21 cellular contexts compared by ENCODE assay signal in genomic region chr3:49655731-49656285, GRCh38. TPM values are rescaled to one million over a fixed set of nuclear protein-coding genes. Genes with fewer than 3 reads are reported as not detected.
DNase-seq lines count a peak whose midpoint lies in the region; ATAC-seq, FAIRE-seq and TF ChIP-seq lines count a peak whose summit lies in the region.
"Had no signal": no experiment of that assay in that cellular context is flagged by ENCODE, and none has a peak within 500 bp of the region (broad histone marks: within the 10 kb centered on the region; RNA-seq: fewer than 3 reads in every experiment).

No MANE protein-coding gene starts in this region.

- H3K9me3 ChIP-seq in H1 (ENCODE audit: insufficient read depth in 2 of 2, low read depth in 1 of 2, low read length in 1 of 2) (no peaks in the 10 kb centered on the region), neuronal stem cell (replicated peaks in 1 of 2; ENCODE audit: control insufficient read depth in 2 of 2, insufficient read depth in 1 of 2, low read depth in 1 of 2, low read length in 2 of 2) (no peaks in the 10 kb centered on the region)
- H3K9me3 ChIP-seq in CD4-positive, alpha-beta memory T cell (ENCODE audit: control insufficient read depth in 1 of 2, low read length in 2 of 2) = no peaks in the 10 kb centered on the region
- H3K9me3 ChIP-seq: BE2C, HAP-1 had no signal

- no peak overlapping the region for H2BK20ac ChIP-seq in H1 (ENCODE audit: low read length)

- H3K4me2 ChIP-seq in H1 (ENCODE audit: insufficient read depth in 1 of 2, low read depth in 2 of 2, low read length in 2 of 2) (no peak overlapping the region), neuronal stem cell (ENCODE audit: insufficient read depth, low read length, poor library complexity, severe bottlenecking) (no peak overlapping the region)
- H3K4me2 ChIP-seq: GM23338 had no signal

- no peak for FAIRE-seq in H1 (lab: Jason Lieb, UNC)
- FAIRE-seq in urothelium cell line (lab: Jason Lieb, UNC) = peak; percentile 74
- FAIRE-seq: A204.1, D721Med, GM12878, GM19239, H54 had no signal

- H3K36me3 Mint-ChIP-seq in CD4-positive, alpha-beta memory T cell = no peaks in the 10 kb centered on the region
- H3K36me3 Mint-ChIP-seq: CD4-positive, CD25-positive, alpha-beta regulatory T cell; CD8-positive, alpha-beta memory T cell had no signal

- TF ChIP-seq EP300 in H1 (IDR thresholded peaks at IDR 0.05; ENCODE audit: borderline replicate concordance in 1 of 2, low read depth in 2 of 2, low read length in 2 of 2) = no peak

- H3K4me1 ChIP-seq in H1 (replicated peaks in 1 of 4; ENCODE audit: control insufficient read depth in 3 of 4, insufficient read depth in 4 of 4, low read length in 3 of 4) (no peaks in the 10 kb centered on the region), neuronal stem cell (ENCODE audit: control insufficient read depth in 2 of 2, insufficient read depth in 1 of 2, low read depth in 1 of 2, low read length in 2 of 2) (no peaks in the 10 kb centered on the region)
- no peaks in the 10 kb centered on the region for H3K4me1 ChIP-seq in CD4-positive, alpha-beta memory T cell (ENCODE audit: insufficient read depth, low read length)
- H3K4me1 ChIP-seq: BE2C, HAP-1 had no signal

- H3K36me3 ChIP-seq in H1 (ENCODE audit: control insufficient read depth in 2 of 4, insufficient read depth in 4 of 4, low read length in 3 of 4) (no peaks in the 10 kb centered on the region), neuronal stem cell (replicated peaks in 1 of 2; ENCODE audit: control insufficient read depth in 2 of 2, insufficient read depth in 2 of 2, low read length in 2 of 2) (peaks cover 0 to 43% of the 10 kb centered on the region in 2 donors)
- H3K36me3 ChIP-seq in CD4-positive, alpha-beta memory T cell (ENCODE audit: insufficient read depth, low read length) = no peaks in the 10 kb centered on the region
- H3K36me3 ChIP-seq: HAP-1 had no signal

- DNase-seq in RWPE1 (ENCODE audit: low spot score) = no peak
- no peak for DNase-seq in H1 (ENCODE audit: low read depth in 1 of 2, low spot score in 2 of 2)
- no peak for DNase-seq in neuronal stem cell (ENCODE audit: low spot score)
- no peak for DNase-seq in urothelium cell line (ENCODE audit: low spot score)
- no peak for DNase-seq in LoVo (ENCODE audit: low spot score)
- DNase-seq in CD4-positive, alpha-beta memory T cell = no peak
- DNase-seq in activated CD8-positive, alpha-beta memory T cell treated with anti-CD3 and anti-CD28 coated beads for 24 hours = no peak
- DNase-seq: BE2C; CD4-positive, CD25-positive, alpha-beta regulatory T cell; CD8-positive, alpha-beta memory T cell; GDM1; HFFc6 had no signal

- POLR2A ChIA-PET in RWPE1 (lab: Yijun Ruan, JAX; ENCODE audit: low non-redundant PET) (no interaction called here), H1 (lab: Charles Lee; ENCODE audit: partially characterized antibody) (no interaction called here)
- POLR2A ChIA-PET in CD4-positive, alpha-beta memory T cell (lab: Charles Lee; ENCODE audit: partially characterized antibody) = no interaction called here

- H3K14ac ChIP-seq in H1 (ENCODE audit: insufficient read length) (no peak overlapping the region), neuronal stem cell (ENCODE audit: low read length) (peak overlapping the region; percentile 75)

- H2AFZ ChIP-seq in H1 (ENCODE audit: low read length) = no peak overlapping the region
- no peak overlapping the region for H2AFZ ChIP-seq in neuronal stem cell (ENCODE audit: low read length)
- H2AFZ ChIP-seq: GM23338 had no signal

- no peak overlapping the region for H2BK5ac ChIP-seq in H1 (ENCODE audit: low read depth, low read length)
- H2BK5ac ChIP-seq in neuronal stem cell (ENCODE audit: low read length) = peak overlapping the region; percentile 87

- H4K8ac ChIP-seq in H1 (ENCODE audit: extremely low read depth, insufficient read depth, low read length) = peak overlapping the region; percentile 22; the same call in 1 of the 2 replicates
- H4K8ac ChIP-seq in neuronal stem cell (ENCODE audit: low read depth, low read length) = no peak overlapping the region

- H3K23me2 ChIP-seq in H1 (ENCODE audit: low read depth, low read length) = no peaks in the 10 kb centered on the region

- CTCF ChIA-PET in RWPE1 (lab: Yijun Ruan, JAX) = no interaction called here
- CTCF ChIA-PET in H1 (lab: Charles Lee; ENCODE audit: partially characterized antibody) = interaction anchor here (1.1 to 7.9 kb wide), 8 partner anchors 8 to 116 kb away, joined by 3 to 39 read pairs (median 4); no protein-coding TSS in a partner anchor
- CTCF ChIA-PET in CD4-positive, alpha-beta memory T cell (lab: Charles Lee; ENCODE audit: partially characterized antibody) = interaction anchor here (1.0 kb wide), 1 partner anchor 116 kb away, joined by 7 read pairs; no protein-coding TSS in a partner anchor

- H3K79me1 ChIP-seq in H1 (ENCODE audit: low read depth, low read length) (no peaks in the 10 kb centered on the region; the same call in 1 of the 2 replicates), neuronal stem cell (ENCODE audit: low read depth, low read length) (no peaks in the 10 kb centered on the region)

- no peak overlapping the region for H3K18ac ChIP-seq in H1 (ENCODE audit: extremely low read depth, low read length)
- H3K18ac ChIP-seq in neuronal stem cell (ENCODE audit: low read length) = peak overlapping the region; percentile 19

- H3K27me3 ChIP-seq in H1 (replicated peaks in 1 of 4; ENCODE audit: control insufficient read depth in 3 of 4, extremely low read depth in 1 of 4, insufficient read depth in 3 of 4, low read length in 3 of 4) (no peaks in the 10 kb centered on the region), neuronal stem cell (ENCODE audit: control insufficient read depth in 3 of 3, insufficient read depth in 3 of 3, low read depth in 1 of 3, low read length in 3 of 3) (no peaks in the 10 kb centered on the region)
- H3K27me3 ChIP-seq in CD4-positive, alpha-beta memory T cell (ENCODE audit: insufficient read depth, low read length) = no peaks in the 10 kb centered on the region
- H3K27me3 ChIP-seq: BE2C had no signal

- no peak overlapping the region for H3K4me3 Mint-ChIP-seq in CD4-positive, alpha-beta memory T cell
- H3K4me3 Mint-ChIP-seq: CD4-positive, CD25-positive, alpha-beta regulatory T cell; CD8-positive, alpha-beta memory T cell; GM23338; HFFc6 had no signal

- no peak overlapping the region for H3K56ac ChIP-seq in H1 (replicated peaks; ENCODE audit: insufficient read length, low read depth, low read length)

- H4K20me1 ChIP-seq in H1 (replicated peaks in 1 of 2; ENCODE audit: control insufficient read depth in 1 of 2, insufficient read depth in 2 of 2, low read length in 2 of 2) = no peaks in the 10 kb centered on the region

- H2BK15ac ChIP-seq in H1 (ENCODE audit: low read length) (no peak overlapping the region), neuronal stem cell (ENCODE audit: low read length) (peak overlapping the region; percentile 81)

- H3K9me3 Mint-ChIP-seq in CD4-positive, alpha-beta memory T cell = no peaks in the 10 kb centered on the region
- H3K9me3 Mint-ChIP-seq: CD8-positive, alpha-beta memory T cell; GM23338; HFFc6 had no signal

- H4K91ac ChIP-seq in H1 (replicated peaks; ENCODE audit: insufficient read length, low read length) (no peak overlapping the region), neuronal stem cell (ENCODE audit: low read depth, low read length, poor library complexity) (peak overlapping the region; percentile 12)

- H3K27ac Mint-ChIP-seq in CD4-positive, alpha-beta memory T cell = no peak overlapping the region
- H3K27ac Mint-ChIP-seq: CD4-positive, CD25-positive, alpha-beta regulatory T cell; CD8-positive, alpha-beta memory T cell; GM23338; HFFc6 had no signal

- H3K9ac ChIP-seq in H1 (replicated peaks in 1 of 4; ENCODE audit: extremely low read depth in 1 of 4, low read depth in 3 of 4, low read length in 3 of 4) = no peak overlapping the region
- peak overlapping the region; percentile 77 for H3K9ac ChIP-seq in neuronal stem cell (ENCODE audit: low read depth, low read length, poor library complexity)

- WGBS in H1 (ENCODE audit: extremely low coverage in 1 of 2, insufficient coverage in 1 of 2, insufficient read length in 1 of 2, insufficient replicate concordance in 2 of 2, low coverage in 1 of 2, low lambda C conversion rate in 2 of 2, missing lambda C conversion rate in 1 of 2), 2 experiments = 95% methylated on average over 19 of the region's 19 CpGs; no CpG with 5 or more reads in 1 of the 2 experiments
- no CpG with 5 or more reads among the region's 19 CpGs for WGBS in neuronal stem cell (ENCODE audit: extremely low coverage in 2 of 2, insufficient read length in 2 of 2, insufficient replicate concordance in 1 of 2), 2 donors

- H2BK12ac ChIP-seq in H1 (ENCODE audit: low read depth, low read length) = no peak overlapping the region
- H2BK12ac ChIP-seq in neuronal stem cell (ENCODE audit: low read length) = no peak overlapping the region

- no peak for TF ChIP-seq POLR2A in H1 (IDR thresholded peaks at IDR 0.05; ENCODE audit: control extremely low read depth in 1 of 2, low read depth in 2 of 2, low read length in 2 of 2)

- H3K27ac ChIP-seq in RWPE1 (peak overlapping the region; percentile 68), H1 (ENCODE audit: low read depth, low read length) (no peak overlapping the region), neuronal stem cell (replicated peaks; ENCODE audit: low read length) (no peak overlapping the region)
- no peak overlapping the region for H3K27ac ChIP-seq in CD4-positive, alpha-beta memory T cell (ENCODE audit: low read depth, low read length)
- H3K27ac ChIP-seq: C4-2B had no signal

- intact Hi-C loops in CD4-positive, alpha-beta memory T cell (cut with micrococcal nuclease) = no loop called here

- H3K4me1 Mint-ChIP-seq in CD4-positive, alpha-beta memory T cell = no peaks in the 10 kb centered on the region
- H3K4me1 Mint-ChIP-seq: CD4-positive, CD25-positive, alpha-beta regulatory T cell; CD8-positive, alpha-beta memory T cell; GM23338 had no signal

- H3K4ac ChIP-seq in H1 (replicated peaks; ENCODE audit: insufficient read length, low read depth, low read length) (no peak overlapping the region), neuronal stem cell (ENCODE audit: low read length) (no peak overlapping the region)

- H2AK5ac ChIP-seq in H1 (ENCODE audit: low read depth, low read length) (no peak overlapping the region), neuronal stem cell (ENCODE audit: low read depth, low read length) (peak overlapping the region; percentile 4)

- no peak overlapping the region for H4K5ac ChIP-seq in H1 (ENCODE audit: insufficient read length, low read depth, low read length)

- peaks cover 0 to 5% of the 10 kb centered on the region in 2 donors for H3K27me3 Mint-ChIP-seq in CD4-positive, alpha-beta memory T cell

- H3K4me3 ChIP-seq in H1 (ENCODE audit: extremely low read depth in 1 of 4, insufficient read depth in 2 of 4, low read depth in 3 of 4, low read length in 4 of 4) = no peak overlapping the region
- H3K4me3 ChIP-seq in neuronal stem cell (ENCODE audit: low read length in 2 of 2) = no peak overlapping the region
- H3K4me3 ChIP-seq in CD4-positive, alpha-beta memory T cell (ENCODE audit: low read length in 2 of 2) = no peak overlapping the region
- H3K4me3 ChIP-seq: GM12878, GM23338, HAP-1 had no signal

- no peak for TF ChIP-seq RAD21 in H1 (IDR thresholded peaks at IDR 0.05 in 1 of 2, conservative IDR thresholded peaks at IDR 0.05 in 1 of 2; ENCODE audit: low read depth in 2 of 2, low read length in 2 of 2)

- H2BK120ac ChIP-seq in H1 (replicated peaks; ENCODE audit: low read depth, low read length) = no peak overlapping the region
- peak overlapping the region; percentile 67 for H2BK120ac ChIP-seq in neuronal stem cell (ENCODE audit: low read depth, low read length)

- H3K23ac ChIP-seq in H1 (ENCODE audit: insufficient read length) (no peak overlapping the region), neuronal stem cell (ENCODE audit: low read depth, low read length, poor library complexity) (peak overlapping the region; percentile 97)

- no peak for ATAC-seq in GM21529 (IDR thresholded peaks at IDR 0.05; ENCODE audit: unreplicated experiment)
- ATAC-seq: GM12878, GM23338 had no signal

- TF ChIP-seq CTCF in RWPE1 (conservative IDR thresholded peaks at IDR 0.05; ENCODE audit: low read depth) (no peak), H1 (IDR thresholded peaks at IDR 0.05; ENCODE audit: control extremely low read depth in 1 of 3, insufficient read depth in 1 of 3, low read depth in 1 of 3, low read length in 3 of 3) (no peak)

- H3K79me2 ChIP-seq in H1 (ENCODE audit: control insufficient read depth in 1 of 2, insufficient read depth in 2 of 2, low read length in 2 of 2) = no peaks in the 10 kb centered on the region

RNA-seq across cellular contexts. Expression of gene APEH, which starts 18.3 kb away (rescaled TPM):
- 222 and 236 TPM in 2 replicates for total RNA-seq in H1 (2021; fragmentation: NEBNext Ultra II Directional; extraction: Animal tissue kit (Norgen Biotek cat#: 25700))
- 260 and 275 TPM in 2 replicates for polyA plus RNA-seq in H1 (2011; rRNA removed)
- polyA plus RNA-seq in H1 (2011; cell fraction: cytosol; rRNA removed) = 237 TPM
- 509 TPM for polyA plus RNA-seq in H1 (2011; cell fraction: nucleus; rRNA removed)
- polyA plus RNA-seq in H1 (2012, experiment 1 of 2) = 188 to 293 TPM (median 261 TPM) in 4 replicates
- polyA plus RNA-seq in H1 (2012, experiment 2 of 2) = 246 TPM
- 99.8 TPM for polyA plus RNA-seq in H1 (2013, experiment 1 of 2)
- polyA plus RNA-seq in H1 (2013, experiment 2 of 2) = 92.7 TPM
- 303 and 366 TPM in 2 replicates for polyA minus RNA-seq in H1 (2011; rRNA and poly(A)+ RNA removed)
- 156 TPM for polyA minus RNA-seq in H1 (2011; cell fraction: cytosol; rRNA and poly(A)+ RNA removed)
- polyA minus RNA-seq in H1 (2011; cell fraction: nucleus; rRNA and poly(A)+ RNA removed) = 198 TPM
- polyA plus RNA-seq in neuronal stem cell (2013, experiment 1 of 2) = 50.1 TPM
- polyA plus RNA-seq in neuronal stem cell (2013, experiment 2 of 2) = 46.8 TPM
- 100 to 1,000 TPM; 130 to 136 TPM for total RNA-seq in CD4-positive, alpha-beta memory T cell
- 100 to 1,000 TPM; 100 to 140 TPM for polyA plus RNA-seq in CD4-positive, alpha-beta memory T cell

RNA-seq across cellular contexts. Expression of gene MST1, which starts 33.5 kb away (rescaled TPM):
- total RNA-seq in H1 (2021; fragmentation: NEBNext Ultra II Directional; extraction: Animal tissue kit (Norgen Biotek cat#: 25700)) = 6.2 and 8.5 TPM in 2 replicates
- polyA plus RNA-seq in H1 (2011; rRNA removed) = 9.5 and 14.2 TPM in 2 replicates
- 13.9 TPM for polyA plus RNA-seq in H1 (2011; cell fraction: cytosol; rRNA removed)
- polyA plus RNA-seq in H1 (2011; cell fraction: nucleus; rRNA removed) = 85.9 TPM
- 9.0 to 11.8 TPM (median 9.3 TPM) in 4 replicates for polyA plus RNA-seq in H1 (2012, experiment 1 of 2)
- 4.6 TPM for polyA plus RNA-seq in H1 (2012, experiment 2 of 2)
- polyA plus RNA-seq in H1 (2013, experiment 1 of 2) = 8.6 TPM
- 7.0 TPM for polyA plus RNA-seq in H1 (2013, experiment 2 of 2)
- 6.0 and 7.3 TPM in 2 replicates for polyA minus RNA-seq in H1 (2011; rRNA and poly(A)+ RNA removed)
- 13.4 TPM for polyA minus RNA-seq in H1 (2011; cell fraction: cytosol; rRNA and poly(A)+ RNA removed)
- 23.3 TPM for polyA minus RNA-seq in H1 (2011; cell fraction: nucleus; rRNA and poly(A)+ RNA removed)
- 10.4 TPM for polyA plus RNA-seq in neuronal stem cell (2013, experiment 1 of 2)
- polyA plus RNA-seq in neuronal stem cell (2013, experiment 2 of 2) = 11.3 TPM
- total RNA-seq in CD4-positive, alpha-beta memory T cell = 10 to 100 TPM in 1 of 2 experiments, 1 to 10 TPM in 1; 6.3 to 10.2 TPM
- under 1 TPM in 1 of 2 donors, not detected in 1; 0.94 TPM for polyA plus RNA-seq in CD4-positive, alpha-beta memory T cell

RNA-seq across cellular contexts. Expression of gene RNF123, which starts 33.5 kb away (rescaled TPM):
- total RNA-seq in H1 (2021; fragmentation: NEBNext Ultra II Directional; extraction: Animal tissue kit (Norgen Biotek cat#: 25700)) = 30.5 and 34.2 TPM in 2 replicates
- 57.7 and 71.5 TPM in 2 replicates for polyA plus RNA-seq in H1 (2011; rRNA removed)
- 42.3 TPM for polyA plus RNA-seq in H1 (2011; cell fraction: cytosol; rRNA removed)
- 154 TPM for polyA plus RNA-seq in H1 (2011; cell fraction: nucleus; rRNA removed)
- 14.4 to 33.7 TPM (median 28.7 TPM) in 4 replicates for polyA plus RNA-seq in H1 (2012, experiment 1 of 2)
- 25.2 TPM for polyA plus RNA-seq in H1 (2012, experiment 2 of 2)
- polyA plus RNA-seq in H1 (2013, experiment 1 of 2) = 25.4 TPM
- 26.8 TPM for polyA plus RNA-seq in H1 (2013, experiment 2 of 2)
- 49.8 TPM in 2 replicates for polyA minus RNA-seq in H1 (2011; rRNA and poly(A)+ RNA removed)
- polyA minus RNA-seq in H1 (2011; cell fraction: cytosol; rRNA and poly(A)+ RNA removed) = 26.6 TPM
- polyA minus RNA-seq in H1 (2011; cell fraction: nucleus; rRNA and poly(A)+ RNA removed) = 51.9 TPM
- polyA plus RNA-seq in neuronal stem cell (2013, experiment 1 of 2) = 21.9 TPM
- polyA plus RNA-seq in neuronal stem cell (2013, experiment 2 of 2) = 20.9 TPM
- total RNA-seq in CD4-positive, alpha-beta memory T cell = 10 to 100 TPM; 69.7 to 74.7 TPM
- 10 to 100 TPM in 1 of 2 donors, 1 to 10 TPM in 1; 3.1 to 25.0 TPM for polyA plus RNA-seq in CD4-positive, alpha-beta memory T cell
